Comparison of ENCODE assay signal across 26 cellular contexts in the genomic region with DNA sequence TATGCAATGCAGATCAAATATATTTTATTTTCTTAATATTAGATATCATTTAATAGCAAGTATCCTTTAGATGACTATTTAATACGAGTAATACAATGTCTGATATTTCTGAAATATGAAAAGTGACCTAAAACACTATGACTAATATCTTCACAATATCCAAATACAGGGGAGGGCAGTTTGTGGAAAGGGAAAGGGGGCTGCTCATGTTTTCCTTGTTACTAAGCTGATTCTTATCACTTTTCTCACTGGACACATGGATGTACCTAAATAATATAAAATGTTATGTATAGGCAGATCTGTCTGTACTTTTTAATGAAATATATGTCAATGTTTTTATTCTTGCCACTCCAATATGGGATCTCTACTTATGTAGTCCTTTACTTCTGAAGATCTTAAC.
"Had no signal": no experiment of that assay in that cellular context is flagged by ENCODE, and none has a peak within 500 bp of the region (broad histone marks: within the 10 kb centered on the region; RNA-seq: fewer than 3 reads in every experiment).

No MANE protein-coding gene starts in this region.

- ATAC-seq: stimulated activated effector memory CD8-positive, alpha-beta T cell treated with anti-CD3 and anti-CD28 coated beads, Interleukin-12 subunit alpha, Interleukin-12 subunit beta, amount 100 ng/mL, for 72 hours; stimulated activated memory B cell treated with anti-CD40 and anti-IgM and Interleukin-4, amounts not matched to agents 10 μg/mL and 1 μg/mL and 100 μg/mL, for 72 hours; stimulated activated naive B cell treated with anti-CD40 and anti-IgM and Interleukin-4, amounts not matched to agents 10 μg/mL and 1 μg/mL and 100 μg/mL, for 72 hours; stimulated activated naive CD8-positive, alpha-beta T cell treated with anti-CD3 and anti-CD28 coated beads, Interleukin-15, amount 100 ng/mL, for 72 hours; stimulated activated naive CD8-positive, alpha-beta T cell treated with anti-CD3 and anti-CD28 coated beads, Interleukin-15, Interleukin-2, amounts not matched to agents 100 U/mL and 50 U/mL, for 24 hours; upper lobe of right lung had no signal

- H3K27ac ChIP-seq: stomach, suprapubic skin, testis, thoracic aorta, thyroid gland, tibial artery, tibial nerve, transverse colon, upper lobe of left lung, upper lobe of right lung, uterus, vagina had no signal

- H3K36me3 ChIP-seq: stomach, suprapubic skin, thoracic aorta, thyroid gland, tibial artery, tibial nerve, transverse colon, upper lobe of left lung, upper lobe of right lung, uterus, vagina had no signal

- DNase-seq: stimulated activated CD4-positive, alpha-beta T cell treated with anti-CD3 and anti-CD28 coated beads, Interleukin-2, amount 100 ng/mL, for 48 hours; stimulated activated CD4-positive, alpha-beta T cell treated with anti-CD3 and anti-CD28 coated beads, Interleukin-4, amount 100 ng/mL, for 1 hour; stimulated activated CD4-positive, alpha-beta T cell treated with anti-CD3 and anti-CD28 coated beads, Interleukin-4, amount 100 ng/mL, for 24 hours; stimulated activated CD4-positive, alpha-beta T cell treated with anti-CD3 and anti-CD28 coated beads, Interleukin-4, amount 100 ng/mL, for 4 hours; stimulated activated CD8-positive, alpha-beta memory T cell treated with anti-CD3 and anti-CD28 coated beads, Interleukin-4, amount 100 ng/mL, for 48 hours; stimulated activated naive B cell treated with anti-CD40 and anti-IgM and Interleukin-4, amounts not matched to agents 10 μg/mL and 1 μg/mL and 100 μg/mL, for 72 hours; stimulated activated naive CD4-positive, alpha-beta T cell; stimulated activated naive CD4-positive, alpha-beta T cell treated with Interleukin-2 at 50 U/mL for 16 hours; stimulated activated naive CD8-positive, alpha-beta T cell treated with anti-CD3 and anti-CD28 coated beads, Interleukin-15, amount 100 ng/mL, for 72 hours; stimulated activated naive CD8-positive, alpha-beta T cell treated with anti-CD3 and anti-CD28 coated beads, Interleukin-15, Interleukin-2, amounts not matched to agents 100 U/mL and 50 U/mL, for 24 hours; stomach; substantia nigra; testis; thyroid gland; tibial artery; transverse colon; trophoblast cell; upper lobe of left lung; upper lobe of right lung; uterus had no signal

- H3K4me1 ChIP-seq: stomach, suprapubic skin, testis, thyroid gland, tibial artery, tibial nerve, transverse colon, upper lobe of left lung, upper lobe of right lung, uterus, vagina had no signal

- H3K27me3 ChIP-seq: stomach, suprapubic skin, testis, thyroid gland, tibial artery, tibial nerve, transverse colon, upper lobe of left lung, upper lobe of right lung, uterus, vagina had no signal

- H3K9me3 ChIP-seq: stomach, suprapubic skin, testis, thoracic aorta, thyroid gland, tibial artery, transverse colon, upper lobe of left lung, upper lobe of right lung, uterus, vagina had no signal

- H3K4me3 ChIP-seq: stomach, suprapubic skin, testis, thoracic aorta, thyroid gland, tibial artery, tibial nerve, transverse colon, upper lobe of left lung, upper lobe of right lung, uterus, vagina had no signal
